In genomic region chr1:58779837-58780585, GRCh38 we compare ENCODE assay signal across 8 cellular contexts. TPM values are rescaled to one million over a fixed set of nuclear protein-coding genes. Genes with fewer than 3 reads are reported as not detected.
DNase-seq lines count a peak whose midpoint lies in the region; ATAC-seq and TF ChIP-seq lines count a peak whose summit lies in the region.

No MANE protein-coding gene starts in this region.

- WGBS in upper lobe of left lung, 2 donors, result 32 to 41% methylated on average over 4 of the region's 4 CpGs

- H3K4me2 ChIP-seq in GM23338, result no peak overlapping the region

- no peak for TF ChIP-seq CTCF in GM23338 (conservative IDR thresholded peaks at IDR 0.05; ENCODE audit: low read depth in 2 of 2)
- TF ChIP-seq CTCF in cardiac fibroblast (IDR thresholded peaks at IDR 0.05; ENCODE audit: low read depth, low read length), result no peak
- no peak for TF ChIP-seq CTCF in lower lobe of right lung (IDR thresholded peaks at IDR 0.05)
- TF ChIP-seq CTCF in upper lobe of left lung (IDR thresholded peaks at IDR 0.05), result no peak

- no peaks in the 10 kb centered on the region for H3K36me3 ChIP-seq in GM23338 (ENCODE audit: insufficient read depth)
- peaks cover 10% of the 10 kb centered on the region for H3K36me3 ChIP-seq in lower lobe of right lung
- H3K36me3 ChIP-seq in upper lobe of left lung, result peaks cover 0 to 19% (median 3%) of the 10 kb centered on the region in 4 donors

- no peak overlapping the region for H3K27ac Mint-ChIP-seq in GM23338

- TF ChIP-seq EP300 in upper lobe of left lung (IDR thresholded peaks at IDR 0.05), result no peak

- H3K27ac ChIP-seq in GM23338 (ENCODE audit: low read depth) (no peak overlapping the region), lower lobe of right lung (peak overlapping the region; percentile 14), upper lobe of left lung (peak overlapping the region in 3 of 4 donors; percentile 51 to 99 (median 99))

- intact Hi-C loops in lower lobe of right lung (cut with DNase I), result no loop called here

- no peaks in the 10 kb centered on the region for H4K20me1 ChIP-seq in GM23338 (replicated peaks; ENCODE audit: insufficient read depth)

- no peak overlapping the region for H2AFZ ChIP-seq in GM23338

- H3K4me3 ChIP-seq in GM23338, result no peak overlapping the region
- H3K4me3 ChIP-seq in cardiac fibroblast (replicated peaks in 1 of 2; ENCODE audit: low read depth in 2 of 2, low read length in 2 of 2), result peak overlapping the region in 1 of 2 donors; percentile 74
- peak overlapping the region; percentile 86 for H3K4me3 ChIP-seq in lower lobe of right lung
- peak overlapping the region in 2 of 4 donors; percentile 73 to 87 for H3K4me3 ChIP-seq in upper lobe of left lung

- H3K9me3 ChIP-seq in lower lobe of right lung (no peaks in the 10 kb centered on the region), upper lobe of left lung (no peaks in the 10 kb centered on the region)

- H3K27me3 ChIP-seq in GM23338 (ENCODE audit: insufficient read depth) (peaks cover 39% of the 10 kb centered on the region), lower lobe of right lung (ENCODE audit: low read depth) (no peaks in the 10 kb centered on the region), upper lobe of left lung (no peaks in the 10 kb centered on the region)

- H3K4me1 ChIP-seq in GM23338 (ENCODE audit: insufficient read depth), result peaks cover 8% of the 10 kb centered on the region
- H3K4me1 ChIP-seq in lower lobe of right lung, result peaks cover 22% of the 10 kb centered on the region
- peaks cover 0 to 15% (median 6%) of the 10 kb centered on the region in 4 donors for H3K4me1 ChIP-seq in upper lobe of left lung

- peak; percentile 22 for DNase-seq in GM23338 (ENCODE audit: low spot score)
- DNase-seq in NCI-H226, result peak; percentile 26
- peak; percentile 83 to 85 for DNase-seq in cardiac fibroblast (ENCODE audit: low read depth in 2 of 2)
- no peak for DNase-seq in lower lobe of right lung
- peak in 1 of 2 donors; percentile 47 for DNase-seq in upper lobe of left lung
- DNase-seq in NCI-H2227 (lab: John Stamatoyannopoulos, UW; ENCODE audit: unreplicated experiment), result no peak

- ATAC-seq in GM23338, result no peak
- no peak for ATAC-seq in lower lobe of right lung
- ATAC-seq in upper lobe of left lung (ENCODE audit: low FRiP score in 2 of 2), result peak in 1 of 2 donors; percentile 1
- no peak for ATAC-seq in HG03159 (IDR thresholded peaks at IDR 0.05; ENCODE audit: unreplicated experiment)
- no peak for ATAC-seq in GM18870 (IDR thresholded peaks at IDR 0.05; ENCODE audit: unreplicated experiment)

- peaks cover 23% of the 10 kb centered on the region for H3K4me1 Mint-ChIP-seq in GM23338

- H3K9me2 ChIP-seq in GM23338 (ENCODE audit: insufficient read depth), result no peaks in the 10 kb centered on the region; the same call in 1 of the 2 replicates

- peak in 2 of 4 donors; percentile 58 to 70 for TF ChIP-seq POLR2A in upper lobe of left lung (IDR thresholded peaks at IDR 0.05)

- no peaks in the 10 kb centered on the region; the same call in 1 of the 2 replicates for H3F3A ChIP-seq in GM23338 (replicated peaks; ENCODE audit: low read depth)

- peaks cover 11% of the 10 kb centered on the region; the same call in 1 of the 3 replicates for H3K9me3 Mint-ChIP-seq in GM23338

- H3K27me3 Mint-ChIP-seq in GM23338 (ENCODE audit: insufficient read depth, low read depth, poor library complexity), result peaks cover 35% of the 10 kb centered on the region

- 0 out of 3 replicates have a peak overlapping the region, but pooled peaks have one; percentile 4 for H3K4me3 Mint-ChIP-seq in GM23338

- peaks cover 9% of the 10 kb centered on the region; the same call in 2 of the 3 replicates for H3K36me3 Mint-ChIP-seq in GM23338 (ENCODE audit: low read depth)

- peaks cover 14% of the 10 kb centered on the region; the same call in 1 of the 2 replicates for H3K79me2 ChIP-seq in GM23338 (replicated peaks; ENCODE audit: insufficient read depth)

TF ChIP-seq in GM23338, 12 proteins besides CTCF, POLR2A, EP300 and RAD21:
- TF ChIP-seq JUNB (IDR thresholded peaks at IDR 0.05; ENCODE audit: unreplicated experiment) (no peak), EZH2phosphoT487 (IDR thresholded peaks at IDR 0.05; ENCODE audit: unreplicated experiment) (no peak), REST (IDR thresholded peaks at IDR 0.05; ENCODE audit: unreplicated experiment) (no peak), NANOG (IDR thresholded peaks at IDR 0.05; ENCODE audit: borderline replicate concordance) (no peak), STAT1 (IDR thresholded peaks at IDR 0.05; ENCODE audit: unreplicated experiment) (no peak), CREB1 (CRISPR knock-in tag; IDR thresholded peaks at IDR 0.05; ENCODE audit: low read depth) (no peak)
- TF ChIP-seq, protein P1, sequence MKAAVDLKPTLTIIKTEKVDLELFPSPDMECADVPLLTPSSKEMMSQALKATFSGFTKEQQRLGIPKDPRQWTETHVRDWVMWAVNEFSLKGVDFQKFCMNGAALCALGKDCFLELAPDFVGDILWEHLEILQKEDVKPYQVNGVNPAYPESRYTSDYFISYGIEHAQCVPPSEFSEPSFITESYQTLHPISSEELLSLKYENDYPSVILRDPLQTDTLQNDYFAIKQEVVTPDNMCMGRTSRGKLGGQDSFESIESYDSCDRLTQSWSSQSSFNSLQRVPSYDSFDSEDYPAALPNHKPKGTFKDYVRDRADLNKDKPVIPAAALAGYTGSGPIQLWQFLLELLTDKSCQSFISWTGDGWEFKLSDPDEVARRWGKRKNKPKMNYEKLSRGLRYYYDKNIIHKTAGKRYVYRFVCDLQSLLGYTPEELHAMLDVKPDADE (IDR thresholded peaks at IDR 0.05), result no peak

RNA-seq across cellular contexts. Expression of gene JUN, which starts 3.8 kb away (rescaled TPM):
- total RNA-seq in GM23338 (2014; rRNA removed; shearing (Covaris generic)), result 21.6 and 28.5 TPM in 2 replicates
- polyA plus RNA-seq in GM23338 (2016; fragmentation: Nextera tagmentation; extraction: Ambion mirVana), result 19.6 and 23.3 TPM in 2 replicates
- total RNA-seq in lower lobe of right lung (118 TPM), upper lobe of left lung (100 to 1,000 TPM; 142 to 400 (median 236) TPM)

Comparison
In these comparisons a context has a peak if more than half of its experiments do, and no peak if none do; other contexts are left out.
1. DNase-seq: peak in GM23338 (single experiment), NCI-H226 (single experiment) and cardiac fibroblast (2 of 2); none in lower lobe of right lung (single experiment) and NCI-H2227 (single experiment).